Comparison of ENCODE assay signal across 22 cellular contexts in the genomic region with DNA sequence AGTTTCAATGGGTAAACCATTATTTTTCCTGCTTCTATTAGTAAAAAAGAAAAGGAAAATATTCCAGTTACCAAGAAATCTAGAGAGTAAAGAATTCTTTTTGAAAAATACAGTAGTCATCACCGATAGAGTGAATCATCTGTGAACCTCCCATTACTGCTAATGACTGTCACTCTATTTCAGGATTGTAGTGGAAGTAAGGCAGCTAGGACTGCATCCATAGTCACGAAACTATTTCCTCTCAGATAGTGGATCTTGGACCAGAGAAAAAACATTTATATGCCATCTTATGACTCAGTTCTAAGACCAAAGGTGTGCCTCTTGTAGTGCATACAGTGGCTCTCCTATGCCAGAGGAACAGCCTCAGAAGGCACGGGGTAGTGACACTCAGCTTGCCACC.
DNase-seq lines count a peak whose midpoint lies in the region; ATAC-seq and TF ChIP-seq lines count a peak whose summit lies in the region.
"Had no signal": no experiment of that assay in that cellular context is flagged by ENCODE, and none has a peak within 500 bp of the region (broad histone marks: within the 10 kb centered on the region; RNA-seq: fewer than 3 reads in every experiment).

No MANE protein-coding gene starts in this region.

- no peak overlapping the region for H3K4me3 ChIP-seq in fibroblast of pulmonary artery (replicated peaks; ENCODE audit: low read depth, low read length)
- H3K4me3 ChIP-seq: BLaER1 treated with 17β-estradiol and CSF1 and Interleukin-3, amounts not matched to agents 10 nM and 100 nM; heart right ventricle; sigmoid colon; tibial nerve had no signal

- peak; percentile 43 for DNase-seq in GM03348 (ENCODE audit: low spot score)
- DNase-seq in NCI-H226: peak; percentile 22
- DNase-seq in fibroblast of pulmonary artery (ENCODE audit: low read depth): peak; percentile 18
- DNase-seq in stromal cell of bone marrow (ENCODE audit: low read depth): peak; percentile 7
- no peak for DNase-seq in NOMO-1 treated with dmso at 0.1 percent for 144 hours (lab: John Stamatoyannopoulos, UW; ENCODE audit: unreplicated experiment)
- no peak for DNase-seq in NCI-H2227 (lab: John Stamatoyannopoulos, UW; ENCODE audit: unreplicated experiment)
- DNase-seq: activated CD4-positive, alpha-beta T cell treated with anti-CD3 and anti-CD28 coated beads for 36 hours; activated naive CD8-positive, alpha-beta T cell treated with anti-CD3 and anti-CD28 coated beads, Interleukin-2, amount 50 U/mL, for 24 hours; GDM1; HCEC 1CT; heart right ventricle; immature natural killer cell; MM.1S; NCI-H146; RPMI8226; sigmoid colon; stimulated activated CD4-positive, alpha-beta T cell treated with anti-CD3 and anti-CD28 coated beads, Interleukin-1b, Interleukin-23, amount 100 ng/mL, for 48 hours; stimulated activated naive CD4-positive, alpha-beta T cell treated with Interleukin-2 at 50 U/mL for 16 hours had no signal

- no peak for ATAC-seq in GM19452 (IDR thresholded peaks at IDR 0.05; ENCODE audit: unreplicated experiment)
- ATAC-seq: activated CD4-positive, alpha-beta T cell treated with anti-CD3 and anti-CD28 coated beads for 36 hours; activated naive CD8-positive, alpha-beta T cell treated with anti-CD3 and anti-CD28 coated beads, Interleukin-2, amount 50 U/mL, for 24 hours; natural killer cell treated with Interleukin-12 subunit alpha and Interleukin-12 subunit beta and Interleukin-15 and Interleukin-18, amount 100 ng/mL, for 72 hours had no signal

- TF ChIP-seq CTCF in fibroblast of pulmonary artery (IDR thresholded peaks at IDR 0.05; ENCODE audit: low read length, missing control alignments): no peak

Comparison
In these comparisons a context has a peak if more than half of its experiments do, and no peak if none do; other contexts are left out.
1. DNase-seq: peak in GM03348 (single experiment), NCI-H226 (single experiment), fibroblast of pulmonary artery (single experiment) and stromal cell of bone marrow (single experiment); none in NOMO-1 treated with dmso at 0.1 percent for 144 hours (single experiment) and NCI-H2227 (single experiment).